Comparison of ENCODE assay signal across 9 cellular contexts in genomic region chr22:20920881-20921203, GRCh38. TPM values are rescaled to one million over a fixed set of nuclear protein-coding genes. Genes with fewer than 3 reads are reported as not detected.
A peak's percentile ranks its signal among the peaks of the same experiment; 100 is the strongest.
DNase-seq lines count a peak whose midpoint lies in the region; ATAC-seq, FAIRE-seq and TF ChIP-seq lines count a peak whose summit lies in the region.
"Had no signal": no experiment of that assay in that cellular context is flagged by ENCODE, and none has a peak within 500 bp of the region (broad histone marks: within the 10 kb centered on the region; RNA-seq: fewer than 3 reads in every experiment).

No MANE protein-coding gene starts in this region.

- in situ Hi-C loops in astrocyte of the cerebellum (cut with HindIII; ENCODE audit: low sequenced_read_pairs), result no loop called here
- in situ Hi-C loops in transverse colon (cut with MboI; ENCODE audit: low pct_ligation_motif_present in 1 of 4, low pct_unique_long_range_greater_than_20kb in 1 of 4, low sequenced_read_pairs in 3 of 4), result no loop called here

- no peak overlapping the region for H3K27ac Mint-ChIP-seq in activated naive CD4-positive, alpha-beta T cell treated with anti-CD3 and anti-CD28 coated beads for 36 hours
- no peak overlapping the region for H3K27ac Mint-ChIP-seq in memory B cell

- H3K4me1 ChIP-seq in transverse colon, result peaks cover 0 to 76% (median 47%) of the 10 kb centered on the region in 4 donors

- H3K4me3 Mint-ChIP-seq in activated naive CD4-positive, alpha-beta T cell treated with anti-CD3 and anti-CD28 coated beads for 36 hours, result peak overlapping the region; percentile 98
- peak overlapping the region; percentile 75 for H3K4me3 Mint-ChIP-seq in memory B cell

- ATAC-seq in memory B cell (ENCODE audit: low read depth), result no peak
- no peak for ATAC-seq in HG02885 (IDR thresholded peaks at IDR 0.05; ENCODE audit: poor library complexity, unreplicated experiment)

- WGBS in transverse colon (ENCODE audit: low coverage in 1 of 2), 2 donors, result 26% methylated on average over 3 of the region's 3 CpGs; no CpG with 5 or more reads in 1 of the 2 donors

- intact Hi-C loops in activated naive CD4-positive, alpha-beta T cell treated with anti-CD3 and anti-CD28 coated beads for 36 hours (cut with micrococcal nuclease), result no loop called here
- intact Hi-C loops in transverse colon (cut with DNase I; ENCODE audit: low total_unique reads), result no loop called here

- TF ChIP-seq CTCF in astrocyte of the cerebellum (IDR thresholded peaks at IDR 0.05; ENCODE audit: low read depth, low read length, missing control alignments) (no peak), transverse colon (IDR thresholded peaks at IDR 0.05) (no peak)

- DNase-seq in activated naive CD4-positive, alpha-beta T cell treated with anti-CD3 and anti-CD28 coated beads for 36 hours, result no peak
- no peak for DNase-seq in activated naive CD4-positive, alpha-beta T cell treated with Interleukin-2 at 50 U/mL for 16 hours
- DNase-seq in astrocyte of the cerebellum (ENCODE audit: low read depth), result no peak
- no peak for DNase-seq in memory B cell (ENCODE audit: low spot score in 2 of 2)
- DNase-seq in transverse colon, result no peak
- DNase-seq in NCI-H146 (lab: John Stamatoyannopoulos, UW), result no peak
- no peak for DNase-seq in RCC 7860 (ENCODE audit: low spot score)
- DNase-seq: activated effector memory CD4-positive, alpha-beta T cell treated with Interleukin-2 at 50 U/mL for 16 hours had no signal

- CTCF ChIA-PET in activated naive CD4-positive, alpha-beta T cell treated with anti-CD3 and anti-CD28 coated beads for 36 hours (lab: Charles Lee), result interaction anchor here (1.1 to 1.7 kb wide), 2 partner anchors 16 to 35 kb away, joined by 3 to 5 read pairs; no protein-coding TSS in a partner anchor

- TF ChIP-seq POLR2A in transverse colon (IDR thresholded peaks at IDR 0.05), result no peak

- no peak for TF ChIP-seq EP300 in transverse colon (IDR thresholded peaks at IDR 0.05; ENCODE audit: low read depth)

- H3K27me3 ChIP-seq in transverse colon, result no peaks in the 10 kb centered on the region

- H3K4me1 Mint-ChIP-seq in activated naive CD4-positive, alpha-beta T cell treated with anti-CD3 and anti-CD28 coated beads for 36 hours (ENCODE audit: low read depth), result peaks cover 51% of the 10 kb centered on the region
- H3K4me1 Mint-ChIP-seq in memory B cell, result peaks cover 35% of the 10 kb centered on the region

- no peaks in the 10 kb centered on the region for H3K9me3 Mint-ChIP-seq in activated naive CD4-positive, alpha-beta T cell treated with anti-CD3 and anti-CD28 coated beads for 36 hours
- no peaks in the 10 kb centered on the region for H3K9me3 Mint-ChIP-seq in memory B cell

- H3K36me3 ChIP-seq in transverse colon, result no peaks in the 10 kb centered on the region

- peak overlapping the region; percentile 94 to 100 (median 96) for H3K27ac ChIP-seq in transverse colon

- no peaks in the 10 kb centered on the region for H3K27me3 Mint-ChIP-seq in activated naive CD4-positive, alpha-beta T cell treated with anti-CD3 and anti-CD28 coated beads for 36 hours (ENCODE audit: low read depth)
- H3K27me3 Mint-ChIP-seq in memory B cell, result no peaks in the 10 kb centered on the region

- H3K9me3 ChIP-seq in transverse colon, result no peaks in the 10 kb centered on the region

- FAIRE-seq in RCC 7860 (lab: Jason Lieb, UNC), result no peak

- H3K4me3 ChIP-seq in astrocyte of the cerebellum (ENCODE audit: low read depth, low read length) (peak overlapping the region; percentile 98), transverse colon (peak overlapping the region in 3 of 4 donors; percentile 57 to 86 (median 71))

- H3K36me3 Mint-ChIP-seq in activated naive CD4-positive, alpha-beta T cell treated with anti-CD3 and anti-CD28 coated beads for 36 hours (ENCODE audit: low read depth), result peaks cover 31% of the 10 kb centered on the region
- H3K36me3 Mint-ChIP-seq in memory B cell, result peaks cover 2% of the 10 kb centered on the region

RNA-seq across cellular contexts. Expression of gene CRKL, which starts 3.6 kb away (rescaled TPM):
- total RNA-seq in activated naive CD4-positive, alpha-beta T cell treated with anti-CD3 and anti-CD28 coated beads for 36 hours, result 10 to 100 TPM; 60.5 to 62.2 TPM
- 10 to 100 TPM; 37.0 to 56.7 (median 48.6) TPM for total RNA-seq in transverse colon

RNA-seq across cellular contexts. Expression of gene AIFM3, which starts 46.2 kb away (rescaled TPM):
- total RNA-seq in activated naive CD4-positive, alpha-beta T cell treated with anti-CD3 and anti-CD28 coated beads for 36 hours, result under 1 TPM; 0.07 to 0.10 TPM
- total RNA-seq in transverse colon, result 100 to 1,000 TPM; 112 to 150 (median 126) TPM

Comparison
In these comparisons a context has a peak if more than half of its experiments do, and no peak if none do; other contexts are left out.
1. RNA of gene AIFM3, which starts 46.2 kb away (total RNA-seq): 112 to 150 TPM in transverse colon; 0.07 to 0.10 TPM in activated naive CD4-positive, alpha-beta T cell treated with anti-CD3 and anti-CD28 coated beads for 36 hours; every median in the first group is over 100 times any median in the second.